ENCODE assay signal across 1 cellular context in the genomic region with DNA sequence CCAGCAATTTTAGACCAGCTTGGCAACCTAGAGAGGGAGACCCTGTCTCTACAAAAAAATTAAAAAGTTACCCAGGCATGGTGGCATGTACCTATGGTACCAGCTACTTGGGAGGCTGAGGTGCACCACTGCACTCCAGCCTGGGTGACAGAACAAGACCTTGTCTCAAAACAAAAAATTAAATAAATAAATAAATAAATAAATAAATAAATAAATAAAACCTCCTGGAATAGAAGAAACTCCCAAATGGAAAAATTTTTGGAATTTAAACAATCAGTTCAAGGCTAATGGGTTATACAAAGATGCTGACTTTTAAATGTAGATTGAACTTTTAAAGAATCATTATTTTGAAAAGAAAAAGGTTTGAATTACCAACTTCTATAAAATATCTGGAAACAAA.
TF ChIP-seq lines count a peak whose summit lies in the region.

No MANE protein-coding gene starts in this region.

TF ChIP-seq in HEK293, 187 proteins besides CTCF, POLR2A, EP300 and RAD21 (continued from another document):
- TF ChIP-seq, protein P1, sequence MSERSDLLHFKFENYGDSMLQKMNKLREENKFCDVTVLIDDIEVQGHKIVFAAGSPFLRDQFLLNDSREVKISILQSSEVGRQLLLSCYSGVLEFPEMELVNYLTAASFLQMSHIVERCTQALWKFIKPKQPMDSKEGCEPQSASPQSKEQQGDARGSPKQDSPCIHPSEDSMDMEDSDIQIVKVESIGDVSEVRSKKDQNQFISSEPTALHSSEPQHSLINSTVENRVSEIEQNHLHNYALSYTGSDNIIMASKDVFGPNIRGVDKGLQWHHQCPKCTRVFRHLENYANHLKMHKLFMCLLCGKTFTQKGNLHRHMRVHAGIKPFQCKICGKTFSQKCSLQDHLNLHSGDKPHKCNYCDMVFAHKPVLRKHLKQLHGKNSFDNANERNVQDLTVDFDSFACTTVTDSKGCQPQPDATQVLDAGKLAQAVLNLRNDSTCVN (tag by site-specific recombination; optimal IDR thresholded peaks at IDR 0.05), result no peak
- TF ChIP-seq ZNF48 (tag by site-specific recombination; IDR thresholded peaks at IDR 0.05) (no peak), ZNF549 (tag by site-specific recombination; IDR thresholded peaks at IDR 0.05) (no peak), ZNF146 (tag by site-specific recombination; IDR thresholded peaks at IDR 0.05) (no peak; the same call in 1 of the 2 replicates), GFI1B (tag by site-specific recombination; IDR thresholded peaks at IDR 0.05) (0 out of 2 replicates have a peak, but pooled peaks have one; percentile 48), ZNF433 (tag by site-specific recombination; IDR thresholded peaks at IDR 0.05; ENCODE audit: low read depth) (peak; percentile 74; the same call in 1 of the 2 replicates), ZNF112 (tag by site-specific recombination; IDR thresholded peaks at IDR 0.05) (no peak), SETDB1 (IDR thresholded peaks at IDR 0.05; ENCODE audit: insufficient read length, low read length) (no peak), ZNF266 (tag by site-specific recombination; IDR thresholded peaks at IDR 0.05; ENCODE audit: low read depth) (peak; percentile 79), IKZF3 (tag by site-specific recombination; IDR thresholded peaks at IDR 0.05) (no peak), OSR2 (tag by site-specific recombination; IDR thresholded peaks at IDR 0.05) (no peak), ZNF658 (tag by site-specific recombination; IDR thresholded peaks at IDR 0.05) (no peak), SCRT2 (tag by site-specific recombination; IDR thresholded peaks at IDR 0.05) (no peak), BCL11A (tag by site-specific recombination; IDR thresholded peaks at IDR 0.05; ENCODE audit: low read depth) (no peak), ZNF843 (tag by site-specific recombination; IDR thresholded peaks at IDR 0.05) (no peak), ZNF10 (tag by site-specific recombination; IDR thresholded peaks at IDR 0.05) (peak; percentile 35; the same call in 1 of the 2 replicates), ZNF548 (tag by site-specific recombination; IDR thresholded peaks at IDR 0.05) (no peak), KLF9 (tag by site-specific recombination; IDR thresholded peaks at IDR 0.05; ENCODE audit: low read depth) (no peak)
- TF ChIP-seq, protein P2, sequence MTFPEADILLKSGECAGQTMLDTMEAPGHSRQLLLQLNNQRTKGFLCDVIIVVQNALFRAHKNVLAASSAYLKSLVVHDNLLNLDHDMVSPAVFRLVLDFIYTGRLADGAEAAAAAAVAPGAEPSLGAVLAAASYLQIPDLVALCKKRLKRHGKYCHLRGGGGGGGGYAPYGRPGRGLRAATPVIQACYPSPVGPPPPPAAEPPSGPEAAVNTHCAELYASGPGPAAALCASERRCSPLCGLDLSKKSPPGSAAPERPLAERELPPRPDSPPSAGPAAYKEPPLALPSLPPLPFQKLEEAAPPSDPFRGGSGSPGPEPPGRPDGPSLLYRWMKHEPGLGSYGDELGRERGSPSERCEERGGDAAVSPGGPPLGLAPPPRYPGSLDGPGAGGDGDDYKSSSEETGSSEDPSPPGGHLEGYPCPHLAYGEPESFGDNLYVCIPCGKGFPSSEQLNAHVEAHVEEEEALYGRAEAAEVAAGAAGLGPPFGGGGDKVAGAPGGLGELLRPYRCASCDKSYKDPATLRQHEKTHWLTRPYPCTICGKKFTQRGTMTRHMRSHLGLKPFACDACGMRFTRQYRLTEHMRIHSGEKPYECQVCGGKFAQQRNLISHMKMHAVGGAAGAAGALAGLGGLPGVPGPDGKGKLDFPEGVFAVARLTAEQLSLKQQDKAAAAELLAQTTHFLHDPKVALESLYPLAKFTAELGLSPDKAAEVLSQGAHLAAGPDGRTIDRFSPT (tag by site-specific recombination; IDR thresholded peaks at IDR 0.05), result no peak
